In the genomic region with DNA sequence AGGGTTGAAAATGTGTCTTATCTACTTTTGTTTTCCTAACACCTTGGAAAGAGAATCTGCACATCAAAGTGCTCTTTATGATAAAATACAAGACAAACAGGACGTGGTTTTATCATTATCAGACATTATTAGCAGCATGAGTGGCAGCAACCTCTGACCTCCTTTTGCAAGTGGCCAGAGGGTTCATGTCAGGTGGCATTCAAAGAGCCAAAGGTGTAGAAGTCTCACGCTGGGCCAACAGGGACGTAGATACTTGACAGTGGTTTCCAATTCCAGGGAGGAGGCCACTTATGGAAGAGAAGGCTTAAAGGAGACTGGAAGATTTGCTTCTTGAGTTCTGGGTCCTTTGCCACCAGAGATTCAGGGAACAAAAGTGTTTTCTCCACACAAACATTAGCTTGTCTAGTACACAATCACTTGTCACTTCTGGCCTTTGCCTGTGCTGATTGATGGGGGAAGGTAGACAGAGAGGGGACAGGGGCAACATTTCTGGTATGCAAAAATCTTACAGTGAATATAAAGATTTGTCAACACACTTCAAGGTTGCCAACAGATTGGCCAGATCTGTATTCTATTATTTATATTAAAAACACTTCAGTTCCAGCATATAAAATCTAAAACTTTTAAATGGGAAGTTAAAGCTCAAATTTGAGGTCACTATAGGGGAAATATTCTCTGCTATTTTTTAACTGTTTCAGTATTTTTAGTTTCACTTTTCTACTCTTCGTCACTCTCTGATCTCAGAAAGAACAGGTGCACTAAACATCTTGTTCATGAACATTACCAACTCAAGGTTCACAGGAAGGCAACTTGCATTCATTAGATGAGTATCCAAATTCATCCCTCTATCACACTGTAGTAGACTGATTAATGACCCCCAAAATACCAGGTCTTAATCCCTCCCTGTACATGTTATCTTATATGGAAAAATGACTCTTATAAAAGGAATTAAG, we compare ENCODE assay signal across 10 cellular contexts. TPM values are rescaled to one million over a fixed set of nuclear protein-coding genes. Genes with fewer than 3 reads are reported as not detected.
DNase-seq lines count a peak whose midpoint lies in the region; ATAC-seq and TF ChIP-seq lines count a peak whose summit lies in the region.
"Had no signal": no experiment of that assay in that cellular context is flagged by ENCODE, and none has a peak within 500 bp of the region (broad histone marks: within the 10 kb centered on the region; RNA-seq: fewer than 3 reads in every experiment).

No MANE protein-coding gene starts in this region.

- no peak overlapping the region for H2AFZ ChIP-seq in hepatocyte

- H3K4me3 ChIP-seq in BLaER1 treated with 17β-estradiol and CSF1 and Interleukin-3, amounts not matched to agents 10 nM and 100 nM: no peak overlapping the region; a peak in 1 of 20 replicates
- H3K4me3 ChIP-seq in hepatocyte (no peak overlapping the region), coronary artery (no peak overlapping the region)
- H3K4me3 ChIP-seq: thoracic aorta had no signal

- no peak for TF ChIP-seq CTCF in hepatocyte (IDR thresholded peaks at IDR 0.05; ENCODE audit: poor library complexity)
- TF ChIP-seq CTCF in coronary artery (IDR thresholded peaks at IDR 0.05): no peak

- H3K4me3 Mint-ChIP-seq in T-helper 1 cell treated with Interleukin-12 subunit alpha and Interleukin-12 subunit beta and Interleukin-4 antibody, amounts not matched to agents 30 μg/mL and 1 μg/mL, for 36 hours: peak overlapping the region; percentile 67

- no peaks in the 10 kb centered on the region for H3K27me3 Mint-ChIP-seq in T-helper 1 cell treated with Interleukin-12 subunit alpha and Interleukin-12 subunit beta and Interleukin-4 antibody, amounts not matched to agents 30 μg/mL and 1 μg/mL, for 36 hours (ENCODE audit: low read depth)

- H3K9ac ChIP-seq in BLaER1 treated with 17β-estradiol and CSF1 and Interleukin-3, amounts not matched to agents 10 nM and 100 nM: peak overlapping the region in 1 of 11 experiments; percentile 2; a peak in 2 of 22 replicates

- no peaks in the 10 kb centered on the region for H3K9me2 ChIP-seq in hepatocyte (replicated peaks; ENCODE audit: insufficient read depth)

- H3K9me3 ChIP-seq in BLaER1 treated with 17β-estradiol and CSF1 and Interleukin-3, amounts not matched to agents 10 nM and 100 nM (replicated peaks in 1 of 11): peaks cover 0 to 6% (median 3%) of the 10 kb centered on the region in 11 experiments; a peak in 9 of 22 replicates
- no peaks in the 10 kb centered on the region for H3K9me3 ChIP-seq in hepatocyte (ENCODE audit: low read depth)
- H3K9me3 ChIP-seq: thoracic aorta had no signal

- DNase-seq in HT-29 (ENCODE audit: low spot score) (no peak), hepatocyte (ENCODE audit: low spot score) (no peak), coronary artery (ENCODE audit: low spot score) (no peak)
- DNase-seq in activated CD4-positive, alpha-beta T cell treated with anti-CD3 and anti-CD28 coated beads, Interleukin-2, amount 50 U/mL, for 1 hour: no peak
- DNase-seq: activated CD8-positive, alpha-beta memory T cell treated with anti-CD3 and anti-CD28 coated beads for 24 hours had no signal

- H3K4me1 ChIP-seq in BLaER1 treated with 17β-estradiol and CSF1 and Interleukin-3, amounts not matched to agents 10 nM and 100 nM: peaks cover 35 to 51% (median 44%) of the 10 kb centered on the region in 10 experiments
- no peaks in the 10 kb centered on the region for H3K4me1 ChIP-seq in hepatocyte (ENCODE audit: insufficient read depth)

- H3K27me3 ChIP-seq in BLaER1 treated with 17β-estradiol and CSF1 and Interleukin-3, amounts not matched to agents 10 nM and 100 nM: no peaks in the 10 kb centered on the region
- H3K27me3 ChIP-seq in hepatocyte: no peaks in the 10 kb centered on the region

- peak overlapping the region in 7 of 11 experiments; percentile 10 to 82 (median 39); a peak in 11 of 22 replicates for H3K27ac ChIP-seq in BLaER1 treated with 17β-estradiol and CSF1 and Interleukin-3, amounts not matched to agents 10 nM and 100 nM
- H3K27ac ChIP-seq in hepatocyte (no peak overlapping the region), coronary artery (no peak overlapping the region)
- H3K27ac ChIP-seq: thoracic aorta had no signal

- peaks cover 7% of the 10 kb centered on the region for H3K9me3 Mint-ChIP-seq in T-helper 1 cell treated with Interleukin-12 subunit alpha and Interleukin-12 subunit beta and Interleukin-4 antibody, amounts not matched to agents 30 μg/mL and 1 μg/mL, for 36 hours

- peak overlapping the region; percentile 68 for H3K27ac Mint-ChIP-seq in T-helper 1 cell treated with Interleukin-12 subunit alpha and Interleukin-12 subunit beta and Interleukin-4 antibody, amounts not matched to agents 30 μg/mL and 1 μg/mL, for 36 hours

- H4K20me1 ChIP-seq in BLaER1 treated with 17β-estradiol and CSF1 and Interleukin-3, amounts not matched to agents 10 nM and 100 nM: no peaks in the 10 kb centered on the region
- no peaks in the 10 kb centered on the region for H4K20me1 ChIP-seq in hepatocyte (ENCODE audit: insufficient read depth, poor library complexity, severe bottlenecking)

- H3K79me2 ChIP-seq in hepatocyte: no peaks in the 10 kb centered on the region

- H3K36me3 ChIP-seq in BLaER1 treated with 17β-estradiol and CSF1 and Interleukin-3, amounts not matched to agents 10 nM and 100 nM: no peaks in the 10 kb centered on the region
- no peaks in the 10 kb centered on the region for H3K36me3 ChIP-seq in hepatocyte (replicated peaks; ENCODE audit: insufficient read depth, low read depth)
- H3K36me3 ChIP-seq: thoracic aorta had no signal

- peaks cover 25% of the 10 kb centered on the region for H3K4me1 Mint-ChIP-seq in T-helper 1 cell treated with Interleukin-12 subunit alpha and Interleukin-12 subunit beta and Interleukin-4 antibody, amounts not matched to agents 30 μg/mL and 1 μg/mL, for 36 hours (ENCODE audit: low read depth)

- H3K36me3 Mint-ChIP-seq in T-helper 1 cell treated with Interleukin-12 subunit alpha and Interleukin-12 subunit beta and Interleukin-4 antibody, amounts not matched to agents 30 μg/mL and 1 μg/mL, for 36 hours (ENCODE audit: low read depth): peaks cover 6% of the 10 kb centered on the region

- ATAC-seq in GM18907 (IDR thresholded peaks at IDR 0.05; ENCODE audit: unreplicated experiment) (peak; percentile 61), HG02970 (IDR thresholded peaks at IDR 0.05; ENCODE audit: low FRiP score, unreplicated experiment) (peak; percentile 67)

- peak overlapping the region; percentile 51 to 76 (median 62) for H3K4me2 ChIP-seq in BLaER1 treated with 17β-estradiol and CSF1 and Interleukin-3, amounts not matched to agents 10 nM and 100 nM
- no peak overlapping the region for H3K4me2 ChIP-seq in hepatocyte

- WGBS in hepatocyte (ENCODE audit: low lambda C conversion rate, missing lambda C conversion rate): 73% methylated on average over 4 of the region's 4 CpGs

RNA-seq across cellular contexts. Expression of gene FBXO30, which starts 52.1 kb away (rescaled TPM):
- total RNA-seq in HT-29 (2014; rRNA removed; shearing (Covaris generic)): 1.8 and 1.9 TPM in 2 replicates
- 9.0 and 9.1 TPM in 2 replicates for total RNA-seq in hepatocyte
- polyA plus RNA-seq in hepatocyte: 2.0 and 2.8 TPM in 2 replicates

Comparison
In these comparisons a context has a peak if more than half of its experiments do, and no peak if none do; other contexts are left out.
1. H3K27ac ChIP-seq: peak in BLaER1 treated with 17β-estradiol and CSF1 and Interleukin-3, amounts not matched to agents 10 nM and 100 nM (7 of 11); none in hepatocyte (single experiment) and coronary artery (0 of 2).